Comparison of ENCODE assay signal across 1 cellular context in the genomic region with DNA sequence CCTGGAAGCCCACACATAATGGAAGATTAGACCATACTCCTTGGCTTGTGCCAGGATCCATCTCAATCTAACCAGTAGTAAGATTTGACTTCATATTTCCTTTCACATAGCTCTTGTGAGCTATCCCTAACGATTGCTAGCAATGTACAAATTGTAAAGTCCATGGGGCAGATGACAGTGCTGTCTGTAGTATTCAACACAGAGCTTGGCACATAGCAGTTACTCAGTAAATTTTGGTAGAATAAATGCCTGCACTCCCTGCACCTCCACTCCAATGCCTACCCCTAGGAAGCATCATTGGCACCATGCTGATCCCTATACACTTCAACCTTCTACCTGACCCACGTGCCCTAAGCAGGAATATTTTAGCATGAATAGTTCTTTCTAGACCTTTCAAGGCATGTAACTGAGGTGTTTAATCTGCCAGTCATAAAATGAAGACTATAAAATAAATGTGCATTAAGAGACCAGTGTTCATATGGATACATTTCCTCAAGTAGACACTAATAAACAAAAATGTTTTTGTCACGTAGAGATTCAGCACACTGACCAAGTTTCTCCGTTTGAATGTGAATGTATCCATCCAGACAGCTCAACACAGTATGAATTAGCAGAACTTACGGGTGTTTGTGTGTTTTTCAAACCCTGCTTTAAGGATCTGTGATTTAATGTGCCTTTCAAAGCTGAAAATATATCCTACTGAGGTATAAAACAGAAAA.
TF ChIP-seq lines count a peak whose summit lies in the region.

No MANE protein-coding gene starts in this region.

TF ChIP-seq in HepG2, 621 proteins besides CTCF, POLR2A, EP300 and RAD21 (continued from another document):
- TF ChIP-seq DMAP1 (CRISPR knock-in tag; IDR thresholded peaks at IDR 0.05) = no peak
